In genomic region chr3:29415824-29416223, GRCh38 we compare ENCODE assay signal across 15 cellular contexts.
"Had no signal": no experiment of that assay in that cellular context is flagged by ENCODE, and none has a peak within 500 bp of the region (broad histone marks: within the 10 kb centered on the region; RNA-seq: fewer than 3 reads in every experiment).

No MANE protein-coding gene starts in this region.

- DNase-seq: activated CD4-positive, alpha-beta T cell treated with anti-CD3 and anti-CD28 coated beads for 36 hours; activated CD4-positive, alpha-beta T cell treated with anti-CD3 and anti-CD28 coated beads, Interleukin-2, amount 50 U/mL, for 48 hours; activated gamma-delta T cell treated with Interleukin-2 at 50 U/mL for 16 hours; dorsolateral prefrontal cortex; endodermal cell; erythroblast; immature natural killer cell; natural killer cell; right lobe of liver; stimulated activated CD4-positive, alpha-beta T cell treated with anti-CD3 and anti-CD28 coated beads, Interleukin-4, amount 100 ng/mL, for 4 hours; stimulated activated naive B cell treated with anti-CD40 and anti-IgM and Interleukin-4, amounts not matched to agents 10 μg/mL and 1 μg/mL and 100 μg/mL, for 72 hours had no signal

- H3K9ac ChIP-seq: parathyroid adenoma had no signal

- H3K27ac ChIP-seq: dorsolateral prefrontal cortex, parathyroid adenoma, right lobe of liver had no signal

- H3K4me1 ChIP-seq: right lobe of liver had no signal

- H3K4me2 ChIP-seq: smooth muscle cell had no signal

- FAIRE-seq: TTC549 had no signal

- H3K27me3 ChIP-seq: dorsolateral prefrontal cortex, right lobe of liver had no signal

- H2AFZ ChIP-seq: parathyroid adenoma had no signal

- H3K36me3 ChIP-seq: right lobe of liver had no signal

- H3K9me3 ChIP-seq: right lobe of liver had no signal

- H3K4me3 ChIP-seq: dorsolateral prefrontal cortex, right lobe of liver, smooth muscle cell had no signal

- H3K79me2 ChIP-seq: parathyroid adenoma had no signal

- ATAC-seq: activated CD4-positive, alpha-beta T cell treated with anti-CD3 and anti-CD28 coated beads for 36 hours; activated naive CD4-positive, alpha-beta T cell treated with anti-CD3 and anti-CD28 coated beads, Interleukin-2, amount 50 U/mL, for 72 hours; natural killer cell; right lobe of liver; stimulated activated naive B cell treated with anti-CD40 and anti-IgM and Interleukin-4, amounts not matched to agents 10 μg/mL and 1 μg/mL and 100 μg/mL, for 72 hours had no signal
